Comparison of ENCODE assay signal across 27 cellular contexts in the genomic region with DNA sequence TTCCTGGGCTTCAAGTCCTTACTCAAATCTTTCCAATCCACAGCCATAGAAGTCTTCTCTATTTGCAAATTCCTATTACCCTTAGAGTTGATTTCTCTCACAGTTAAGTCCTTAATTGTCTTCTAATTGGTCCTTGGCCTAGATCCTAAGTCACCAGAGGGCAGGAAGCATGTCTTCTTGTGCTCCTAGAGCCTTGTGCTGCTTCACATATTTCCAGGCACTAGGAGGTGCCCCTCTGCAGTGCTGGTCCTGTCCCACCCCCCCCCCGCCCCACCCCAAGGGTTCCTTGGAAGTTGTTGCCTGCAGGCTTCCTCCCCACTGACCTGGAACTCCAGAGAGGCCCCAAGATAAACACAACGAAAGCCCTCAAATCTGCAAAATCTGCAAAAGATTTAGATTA. TPM values are rescaled to one million over a fixed set of nuclear protein-coding genes. Genes with fewer than 3 reads are reported as not detected.
A peak's percentile ranks its signal among the peaks of the same experiment; 100 is the strongest.
DNase-seq lines count a peak whose midpoint lies in the region; ATAC-seq, FAIRE-seq and TF ChIP-seq lines count a peak whose summit lies in the region.
"Had no signal": no experiment of that assay in that cellular context is flagged by ENCODE, and none has a peak within 500 bp of the region (broad histone marks: within the 10 kb centered on the region; RNA-seq: fewer than 3 reads in every experiment).

No MANE protein-coding gene starts in this region.

- no peak for TF ChIP-seq EP300 in H1 (IDR thresholded peaks at IDR 0.05; ENCODE audit: borderline replicate concordance in 1 of 2, low read depth in 2 of 2, low read length in 2 of 2)

- H3K4me3 ChIP-seq in A673 (ENCODE audit: low read depth, low read length, poor library complexity, severe bottlenecking) = no peak overlapping the region
- no peak overlapping the region for H3K4me3 ChIP-seq in HEK293 (ENCODE audit: low read depth, low read length)
- H3K4me3 ChIP-seq in Panc1 (ENCODE audit: low read depth in 2 of 2, low read length in 2 of 2) = no peak overlapping the region
- no peak overlapping the region for H3K4me3 ChIP-seq in H1 (ENCODE audit: extremely low read depth in 1 of 4, insufficient read depth in 2 of 4, low read depth in 3 of 4, low read length in 4 of 4)
- H3K4me3 ChIP-seq: SJSA1 had no signal

- FAIRE-seq in H1 (lab: Jason Lieb, UNC) = no peak
- FAIRE-seq: A204.1, GM12891, H54, HTR-8/SVneo, RCC 7860 had no signal

- no peak overlapping the region for H3K14ac ChIP-seq in H1 (ENCODE audit: insufficient read length)

- no peak overlapping the region for H2BK120ac ChIP-seq in H1 (replicated peaks; ENCODE audit: low read depth, low read length)

- no peak overlapping the region for H4K91ac ChIP-seq in H1 (replicated peaks; ENCODE audit: insufficient read length, low read length)

- intact Hi-C loops in A673 (cut with micrococcal nuclease; ENCODE audit: unreplicated experiment) = no loop called here
- intact Hi-C loops in Panc1 (cut with micrococcal nuclease; ENCODE audit: unreplicated experiment) = no loop called here

- H4K20me1 ChIP-seq in H1 (replicated peaks in 1 of 2; ENCODE audit: control insufficient read depth in 1 of 2, insufficient read depth in 2 of 2, low read length in 2 of 2) = no peaks in the 10 kb centered on the region

- CTCF ChIA-PET in A673 (lab: Charles Lee) (no interaction called here), HEK293 (lab: Yijun Ruan, JAX) (interaction anchor here (1.1 to 5.5 kb wide), 2 partner anchors 8 to 11 kb away, joined by 3 to 39 read pairs; no protein-coding TSS in a partner anchor), Panc1 (lab: Charles Lee) (no interaction called here), H1 (lab: Charles Lee; ENCODE audit: partially characterized antibody) (interaction anchor here (1.2 kb wide), 1 partner anchor 18 kb away, joined by 3 read pairs; no protein-coding TSS in a partner anchor)

- no peaks in the 10 kb centered on the region for H3K79me2 ChIP-seq in H1 (ENCODE audit: control insufficient read depth in 1 of 2, insufficient read depth in 2 of 2, low read length in 2 of 2)

- TF ChIP-seq POLR2A in H1 (IDR thresholded peaks at IDR 0.05; ENCODE audit: control extremely low read depth in 1 of 2, low read depth in 2 of 2, low read length in 2 of 2) = no peak

- no peak for ATAC-seq in Panc1
- ATAC-seq: CD8-positive, alpha-beta T cell; T-cell had no signal

- peak; percentile 18 to 33; a peak in 3 of 4 replicates for TF ChIP-seq RAD21 in H1 (IDR thresholded peaks at IDR 0.05 in 1 of 2, conservative IDR thresholded peaks at IDR 0.05 in 1 of 2; ENCODE audit: low read depth in 2 of 2, low read length in 2 of 2)

- H3K79me1 ChIP-seq in H1 (ENCODE audit: low read depth, low read length) = no peaks in the 10 kb centered on the region

- no peak overlapping the region for H4K8ac ChIP-seq in H1 (ENCODE audit: extremely low read depth, insufficient read depth, low read length)

- H3K56ac ChIP-seq in H1 (replicated peaks; ENCODE audit: insufficient read length, low read depth, low read length) = no peak overlapping the region

- no peaks in the 10 kb centered on the region for H3K23me2 ChIP-seq in H1 (ENCODE audit: low read depth, low read length)

- no peak overlapping the region for H2BK20ac ChIP-seq in H1 (ENCODE audit: low read length)

- no peak overlapping the region for H2AK5ac ChIP-seq in H1 (ENCODE audit: low read depth, low read length)

- no peaks in the 10 kb centered on the region for H3K9me3 ChIP-seq in A673 (ENCODE audit: low read depth, low read length, poor library complexity, severe bottlenecking)
- no peaks in the 10 kb centered on the region for H3K9me3 ChIP-seq in HEK293 (ENCODE audit: control insufficient read depth, insufficient read depth, low read depth, low read length)
- no peaks in the 10 kb centered on the region for H3K9me3 ChIP-seq in Panc1 (ENCODE audit: control insufficient read depth, insufficient read depth, low read depth, low read length)
- H3K9me3 ChIP-seq in H1 (ENCODE audit: insufficient read depth in 2 of 2, low read depth in 1 of 2, low read length in 1 of 2) = no peaks in the 10 kb centered on the region
- H3K9me3 ChIP-seq: Caco-2, SJSA1 had no signal

- WGBS in H1 (ENCODE audit: extremely low coverage in 1 of 2, insufficient coverage in 1 of 2, insufficient read length in 1 of 2, insufficient replicate concordance in 2 of 2, low coverage in 1 of 2, low lambda C conversion rate in 2 of 2, missing lambda C conversion rate in 1 of 2), 2 experiments = 100% methylated on average over 1 of the region's 2 CpGs; no CpG with 5 or more reads in 1 of the 2 experiments

- no peak for TF ChIP-seq CTCF in A673 (conservative IDR thresholded peaks at IDR 0.05; ENCODE audit: low read depth, low read length)
- no peak for TF ChIP-seq CTCF in HEK293 (tag by site-specific recombination; IDR thresholded peaks at IDR 0.05)
- no peak for TF ChIP-seq CTCF in Panc1 (IDR thresholded peaks at IDR 0.05)
- peak in 2 of 3 experiments; percentile 10 to 12; a peak in 2 of 4 replicates for TF ChIP-seq CTCF in H1 (IDR thresholded peaks at IDR 0.05; ENCODE audit: control extremely low read depth in 1 of 3, insufficient read depth in 1 of 3, low read depth in 1 of 3, low read length in 3 of 3)
- no peak for TF ChIP-seq CTCF in GM20000 (IDR thresholded peaks at IDR 0.05; ENCODE audit: extremely low read depth, missing control alignments)

- no peak overlapping the region for H2BK12ac ChIP-seq in H1 (ENCODE audit: low read depth, low read length)

- POLR2A ChIA-PET in A673 (lab: Charles Lee; ENCODE audit: low non-redundant PET) (no interaction called here), HEK293 (lab: Yijun Ruan, JAX) (no interaction called here), Panc1 (lab: Charles Lee) (no interaction called here), H1 (lab: Charles Lee; ENCODE audit: partially characterized antibody) (interaction anchor here (1.2 kb wide), 1 partner anchor 14 kb away, joined by 3 read pairs; no protein-coding TSS in a partner anchor)

- no peak overlapping the region for H2AFZ ChIP-seq in H1 (ENCODE audit: low read length)

- H2BK15ac ChIP-seq in H1 (ENCODE audit: low read length) = no peak overlapping the region

- BruUV-seq in A673 (replicated peaks; lab: Mats Ljungman, UMichigan) = no TSS peak
- BruUV-seq in Panc1 (replicated peaks; lab: Mats Ljungman, UMichigan) = no TSS peak

- H4K5ac ChIP-seq in H1 (ENCODE audit: insufficient read length, low read depth, low read length) = no peak overlapping the region

- no peaks in the 10 kb centered on the region for H3K36me3 ChIP-seq in A673 (ENCODE audit: insufficient read depth, low read length, poor library complexity, severe bottlenecking)
- no peaks in the 10 kb centered on the region for H3K36me3 ChIP-seq in HEK293 (ENCODE audit: control insufficient read depth in 2 of 2, insufficient read depth in 1 of 2, low read length in 2 of 2)
- H3K36me3 ChIP-seq in Panc1 (ENCODE audit: control insufficient read depth, insufficient read depth, low read length) = no peaks in the 10 kb centered on the region
- H3K36me3 ChIP-seq in H1 (ENCODE audit: control insufficient read depth in 2 of 4, insufficient read depth in 4 of 4, low read length in 3 of 4) = no peaks in the 10 kb centered on the region
- H3K36me3 ChIP-seq: SJSA1 had no signal

- no peak for DNase-seq in A673 (ENCODE audit: low spot score)
- no peak for DNase-seq in Panc1 (ENCODE audit: low read depth, low spot score)
- no peak for DNase-seq in H1 (ENCODE audit: low read depth in 1 of 2, low spot score in 2 of 2)
- no peak for DNase-seq in SIG-M5 (lab: John Stamatoyannopoulos, UW)
- DNase-seq in GM20000 (ENCODE audit: low spot score) = no peak
- DNase-seq in SKM-1 (lab: John Stamatoyannopoulos, UW; ENCODE audit: unreplicated experiment) = no peak
- DNase-seq in NCI-H2107 (lab: John Stamatoyannopoulos, UW) = no peak
- DNase-seq: Caco-2; CD8-positive, alpha-beta T cell; EL; GF-D8; HFFc6; NCI-H1092 treated with DMSO at 0.1 percent for 48 hours; NCI-H1436; NCI-H187; NCI-H2081 treated with DMSO at 0.1 percent for 48 hours; NCI-H446; NCI-H526 treated with DMSO at 0.1 percent for 48 hours; T-cell had no signal

- H3K27me3 ChIP-seq in A673 (replicated peaks; ENCODE audit: insufficient read depth, low read depth, low read length, poor library complexity) (no peaks in the 10 kb centered on the region), Panc1 (ENCODE audit: control insufficient read depth, insufficient read depth, low read length) (no peaks in the 10 kb centered on the region), H1 (replicated peaks in 1 of 4; ENCODE audit: control insufficient read depth in 3 of 4, extremely low read depth in 1 of 4, insufficient read depth in 3 of 4, low read length in 3 of 4) (no peaks in the 10 kb centered on the region)
- H3K27me3 ChIP-seq: SJSA1 had no signal

- in situ Hi-C loops in Panc1 (cut with HindIII; ENCODE audit: low pct_unique_long_range_greater_than_20kb, low sequenced_read_pairs) = no loop called here

- H3K4ac ChIP-seq in H1 (replicated peaks; ENCODE audit: insufficient read length, low read depth, low read length) = no peak overlapping the region

- H3K4me2 ChIP-seq in H1 (ENCODE audit: insufficient read depth in 1 of 2, low read depth in 2 of 2, low read length in 2 of 2) = no peak overlapping the region

- H2BK5ac ChIP-seq in H1 (ENCODE audit: low read depth, low read length) = no peak overlapping the region

- H3K4me1 ChIP-seq in A673 (ENCODE audit: insufficient read depth, low read length, poor library complexity, severe bottlenecking) = peaks cover 34% of the 10 kb centered on the region
- 0 out of 2 replicates have a peak, but pooled peaks cover 5% of the 10 kb centered on the region for H3K4me1 ChIP-seq in HEK293 (ENCODE audit: control insufficient read depth, insufficient read depth, low read length)
- H3K4me1 ChIP-seq in Panc1 (ENCODE audit: control insufficient read depth, insufficient read depth, low read length) = peaks cover 9% of the 10 kb centered on the region
- peaks cover 2 to 13% (median 7%) of the 10 kb centered on the region in 4 experiments; a peak in 5 of 7 replicates for H3K4me1 ChIP-seq in H1 (replicated peaks in 1 of 4; ENCODE audit: control insufficient read depth in 3 of 4, insufficient read depth in 4 of 4, low read length in 3 of 4)

- no peak overlapping the region for H3K18ac ChIP-seq in H1 (ENCODE audit: extremely low read depth, low read length)

- H3K27ac ChIP-seq in A673 (ENCODE audit: low read depth, low read length, poor library complexity, severe bottlenecking) (peak overlapping the region; percentile 86), HEK293 (ENCODE audit: extremely low read depth, low read depth, low read length) (no peak overlapping the region), Panc1 (ENCODE audit: low read length) (peak overlapping the region; percentile 46; the same call in 1 of the 2 replicates), H1 (ENCODE audit: low read depth, low read length) (no peak overlapping the region)
- H3K27ac ChIP-seq: C4-2B, SJSA1 had no signal

- no peak overlapping the region for H3K23ac ChIP-seq in H1 (ENCODE audit: insufficient read length)

- H3K9ac ChIP-seq in H1 (replicated peaks in 1 of 4; ENCODE audit: extremely low read depth in 1 of 4, low read depth in 3 of 4, low read length in 3 of 4) = no peak overlapping the region

RNA-seq across cellular contexts. Expression of a gene that starts 28.1 kb away (rescaled TPM):
- total RNA-seq in A673 (2021) (28.0 and 31.9 TPM in 2 replicates), Panc1 (2021; ENCODE audit: unreplicated experiment) (45.0 TPM)
- polyA plus RNA-seq in Panc1 (2012; ENCODE audit: insufficient read length) = 28.9 TPM
- 18.6 and 21.9 TPM in 2 replicates for total RNA-seq in H1 (2021; fragmentation: NEBNext Ultra II Directional; extraction: Animal tissue kit (Norgen Biotek cat#: 25700))
- 18.8 and 32.3 TPM in 2 replicates for polyA plus RNA-seq in H1 (2011; rRNA removed)
- polyA plus RNA-seq in H1 (2011; cell fraction: cytosol; rRNA removed) = 30.1 TPM
- 38.3 TPM for polyA plus RNA-seq in H1 (2011; cell fraction: nucleus; rRNA removed)
- polyA plus RNA-seq in H1 (2012, experiment 1 of 2) = 23.6 to 27.0 TPM (median 24.8 TPM) in 4 replicates
- 3.3 TPM for polyA plus RNA-seq in H1 (2012, experiment 2 of 2)
- 10.5 TPM for polyA plus RNA-seq in H1 (2013, experiment 1 of 2)
- 9.7 TPM for polyA plus RNA-seq in H1 (2013, experiment 2 of 2)
- polyA minus RNA-seq in H1 (2011; rRNA and poly(A)+ RNA removed) = 17.4 and 23.1 TPM in 2 replicates
- 9.3 TPM for polyA minus RNA-seq in H1 (2011; cell fraction: cytosol; rRNA and poly(A)+ RNA removed)
- polyA minus RNA-seq in H1 (2011; cell fraction: nucleus; rRNA and poly(A)+ RNA removed) = 22.0 TPM

Comparison
In these comparisons a context has a peak if more than half of its experiments do, and no peak if none do; other contexts are left out.
1. H3K27ac ChIP-seq: peak in A673 (single experiment) and Panc1 (single experiment); none in HEK293 (single experiment) and H1 (single experiment).
2. CTCF ChIP-seq: peak in H1 (2 of 3); none in A673 (single experiment), HEK293 (single experiment), Panc1 (single experiment) and GM20000 (single experiment).
3. CTCF ChIA-PET loops: an anchor here in HEK293 (1.1 to 5.5 kb wide) and H1 (1.2 kb wide); none called in A673 and Panc1.